Comparison of ENCODE assay signal across 1 cellular context in the genomic region with DNA sequence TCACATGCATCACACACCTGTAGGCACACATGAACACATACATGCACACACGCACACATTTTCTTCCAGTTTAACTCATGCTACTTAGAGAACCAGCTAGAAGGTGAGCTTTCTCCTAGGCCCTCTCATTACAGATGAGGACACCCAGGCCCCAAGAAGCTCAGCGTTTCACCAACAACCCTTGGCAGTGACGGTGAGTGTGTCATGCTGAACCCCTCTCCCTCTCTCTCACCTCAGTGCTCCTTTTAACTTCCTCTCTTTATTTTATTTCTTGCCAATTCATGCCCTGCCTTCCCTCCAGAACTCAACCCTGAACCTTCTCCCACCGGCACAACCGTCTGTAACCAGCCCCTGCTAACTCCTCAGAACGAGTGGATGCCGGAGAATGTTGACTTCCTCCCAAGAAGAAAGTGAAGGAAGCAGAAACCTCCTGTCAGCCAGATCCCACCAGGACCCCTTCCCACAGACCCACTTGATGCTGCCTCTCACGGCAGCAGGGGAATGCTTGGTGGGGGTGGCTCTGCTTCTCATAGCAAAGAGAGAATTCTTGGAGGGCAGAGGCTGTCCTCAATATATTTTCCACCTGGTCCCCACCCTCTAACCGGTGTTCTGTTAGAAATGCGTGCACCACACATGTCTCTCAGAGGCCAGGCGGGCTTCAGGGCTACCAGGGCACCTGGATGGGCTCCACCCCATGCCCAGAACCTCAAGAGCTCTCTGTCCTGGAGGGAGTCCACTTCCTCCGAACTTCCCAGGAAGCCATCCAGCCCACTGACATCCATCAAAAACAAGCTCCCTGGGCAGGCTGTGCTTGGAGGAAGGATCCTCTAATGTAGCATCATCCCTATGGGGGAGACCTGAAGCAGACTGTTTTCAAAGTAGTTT.
TF ChIP-seq lines count a peak whose summit lies in the region.

No MANE protein-coding gene starts in this region.

TF ChIP-seq in K562, 482 proteins besides CTCF, POLR2A, EP300 and RAD21:
- no peak for TF ChIP-seq CHD4 (IDR thresholded peaks at IDR 0.05; ENCODE audit: insufficient read depth, insufficient replicate concordance, low read depth, low read length, poor library complexity, severe bottlenecking)
- TF ChIP-seq, protein P1, sequence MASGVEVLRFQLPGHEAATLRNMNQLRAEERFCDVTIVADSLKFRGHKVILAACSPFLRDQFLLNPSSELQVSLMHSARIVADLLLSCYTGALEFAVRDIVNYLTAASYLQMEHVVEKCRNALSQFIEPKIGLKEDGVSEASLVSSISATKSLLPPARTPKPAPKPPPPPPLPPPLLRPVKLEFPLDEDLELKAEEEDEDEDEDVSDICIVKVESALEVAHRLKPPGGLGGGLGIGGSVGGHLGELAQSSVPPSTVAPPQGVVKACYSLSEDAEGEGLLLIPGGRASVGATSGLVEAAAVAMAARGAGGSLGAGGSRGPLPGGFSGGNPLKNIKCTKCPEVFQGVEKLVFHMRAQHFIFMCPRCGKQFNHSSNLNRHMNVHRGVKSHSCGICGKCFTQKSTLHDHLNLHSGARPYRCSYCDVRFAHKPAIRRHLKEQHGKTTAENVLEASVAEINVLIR (CRISPR knock-in tag; IDR thresholded peaks at IDR 0.05) = no peak
